Comparison of ENCODE assay signal across 18 cellular contexts in genomic region chrX:48022100-48022499, GRCh38. TPM values are rescaled to one million over a fixed set of nuclear protein-coding genes. Genes with fewer than 3 reads are reported as not detected.
A peak's percentile ranks its signal among the peaks of the same experiment; 100 is the strongest.
DNase-seq lines count a peak whose midpoint lies in the region; ATAC-seq and TF ChIP-seq lines count a peak whose summit lies in the region.
"Had no signal": no experiment of that assay in that cellular context is flagged by ENCODE, and none has a peak within 500 bp of the region (broad histone marks: within the 10 kb centered on the region; RNA-seq: fewer than 3 reads in every experiment).

No MANE protein-coding gene starts in this region.

- H3K27ac Mint-ChIP-seq in activated naive CD8-positive, alpha-beta T cell: no peak overlapping the region
- no peak overlapping the region for H3K27ac Mint-ChIP-seq in activated naive CD8-positive, alpha-beta T cell treated with anti-CD3 and anti-CD28 coated beads for 36 hours
- no peak overlapping the region for H3K27ac Mint-ChIP-seq in T-cell

- H3K36me3 Mint-ChIP-seq in activated naive CD8-positive, alpha-beta T cell: no peaks in the 10 kb centered on the region
- peaks cover 2% of the 10 kb centered on the region for H3K36me3 Mint-ChIP-seq in activated naive CD8-positive, alpha-beta T cell treated with anti-CD3 and anti-CD28 coated beads for 36 hours
- H3K36me3 Mint-ChIP-seq in T-cell: no peaks in the 10 kb centered on the region
- H3K36me3 Mint-ChIP-seq: stimulated activated memory B cell treated with anti-CD40 and anti-IgM and Interleukin-4, amounts not matched to agents 10 μg/mL and 1 μg/mL and 100 μg/mL, for 72 hours had no signal

- no peaks in the 10 kb centered on the region for H3K27me3 Mint-ChIP-seq in activated naive CD8-positive, alpha-beta T cell
- no peaks in the 10 kb centered on the region for H3K27me3 Mint-ChIP-seq in activated naive CD8-positive, alpha-beta T cell treated with anti-CD3 and anti-CD28 coated beads for 36 hours
- no peaks in the 10 kb centered on the region for H3K27me3 Mint-ChIP-seq in T-cell
- H3K27me3 Mint-ChIP-seq: activated CD4-positive, alpha-beta T cell treated with anti-CD3 and anti-CD28 coated beads, Interleukin-2, amount 10 ng/mL, durations not matched to agents 7 days and 5 days; stimulated activated memory B cell treated with anti-CD40 and anti-IgM and Interleukin-4, amounts not matched to agents 10 μg/mL and 1 μg/mL and 100 μg/mL, for 72 hours had no signal

- H3K4me1 Mint-ChIP-seq in activated naive CD8-positive, alpha-beta T cell (ENCODE audit: low read depth): peaks cover 10% of the 10 kb centered on the region
- peaks cover 13% of the 10 kb centered on the region for H3K4me1 Mint-ChIP-seq in activated naive CD8-positive, alpha-beta T cell treated with anti-CD3 and anti-CD28 coated beads for 36 hours
- peaks cover 6 to 21% (median 17%) of the 10 kb centered on the region in 3 donors for H3K4me1 Mint-ChIP-seq in T-cell

- peak overlapping the region; percentile 99 for H3K27ac ChIP-seq in hepatocyte
- peak overlapping the region; percentile 83 to 87 for H3K27ac ChIP-seq in tibial artery

- TF ChIP-seq CTCF in hepatocyte (IDR thresholded peaks at IDR 0.05; ENCODE audit: poor library complexity) (no peak), tibial artery (IDR thresholded peaks at IDR 0.05) (no peak)

- POLR2A ChIA-PET in T-cell (lab: Charles Lee): no interaction called here

- no peaks in the 10 kb centered on the region for H3K4me1 ChIP-seq in hepatocyte (ENCODE audit: insufficient read depth)
- no peaks in the 10 kb centered on the region for H3K4me1 ChIP-seq in tibial artery

- peak overlapping the region; percentile 76 for H3K4me2 ChIP-seq in hepatocyte

- H3K4me3 Mint-ChIP-seq in activated naive CD8-positive, alpha-beta T cell: peak overlapping the region; percentile 96
- H3K4me3 Mint-ChIP-seq in activated naive CD8-positive, alpha-beta T cell treated with anti-CD3 and anti-CD28 coated beads for 36 hours: no peak overlapping the region
- H3K4me3 Mint-ChIP-seq in T-cell: peak overlapping the region in 2 of 3 donors; percentile 83 to 94

- H3K27me3 ChIP-seq in hepatocyte (no peaks in the 10 kb centered on the region), tibial artery (no peaks in the 10 kb centered on the region)
- H3K27me3 ChIP-seq: gastrocnemius medialis, right atrium auricular region had no signal

- intact Hi-C loops in tibial artery (cut with DNase I; ENCODE audit: low total_unique reads): loop anchor here (10.0 kb wide), 1 partner anchor 187 kb away; the partner anchor contains the start of gene ZNF81

- H3K36me3 ChIP-seq in hepatocyte (replicated peaks; ENCODE audit: insufficient read depth, low read depth): no peaks in the 10 kb centered on the region
- no peaks in the 10 kb centered on the region for H3K36me3 ChIP-seq in tibial artery
- H3K36me3 ChIP-seq: gastrocnemius medialis, right atrium auricular region had no signal

- no peak overlapping the region for H3K4me3 ChIP-seq in hepatocyte
- peak overlapping the region; percentile 54 to 57 for H3K4me3 ChIP-seq in tibial artery

- H3K9me3 ChIP-seq in hepatocyte (ENCODE audit: low read depth) (no peaks in the 10 kb centered on the region), tibial artery (peaks cover 0 to 6% (median 0%) of the 10 kb centered on the region in 3 donors)
- H3K9me3 ChIP-seq: gastrocnemius medialis, mucosa of descending colon had no signal

- WGBS in hepatocyte (ENCODE audit: low lambda C conversion rate, missing lambda C conversion rate): 65% methylated on average over 3 of the region's 3 CpGs

- ATAC-seq in T-cell (replicated peaks in 1 of 4) (no peak), GM19023 (IDR thresholded peaks at IDR 0.05; ENCODE audit: unreplicated experiment) (no peak)

- no peak for DNase-seq in activated naive CD8-positive, alpha-beta T cell treated with anti-CD3 and anti-CD28 coated beads for 36 hours
- DNase-seq in T-cell: no peak
- DNase-seq in hepatocyte (ENCODE audit: low spot score): no peak
- no peak for DNase-seq in tibial artery
- no peak for DNase-seq in NCI-H2107 treated with DMSO at 0.1 percent for 48 hours (lab: John Stamatoyannopoulos, UW; ENCODE audit: unreplicated experiment)
- no peak for DNase-seq in NCI-H69 (lab: John Stamatoyannopoulos, UW)
- DNase-seq: Calu3; effector CD8-positive, alpha-beta T cell had no signal

- CTCF ChIA-PET in T-cell (lab: Charles Lee): no interaction called here

- no peaks in the 10 kb centered on the region for H3K9me3 Mint-ChIP-seq in activated naive CD8-positive, alpha-beta T cell (ENCODE audit: low read depth)
- H3K9me3 Mint-ChIP-seq in activated naive CD8-positive, alpha-beta T cell treated with anti-CD3 and anti-CD28 coated beads for 36 hours: peaks cover 3% of the 10 kb centered on the region
- no peaks in the 10 kb centered on the region for H3K9me3 Mint-ChIP-seq in T-cell
- H3K9me3 Mint-ChIP-seq: stimulated activated memory B cell treated with anti-CD40 and anti-IgM and Interleukin-4, amounts not matched to agents 10 μg/mL and 1 μg/mL and 100 μg/mL, for 72 hours had no signal

- H2AFZ ChIP-seq in hepatocyte: peak overlapping the region; percentile 74

- H3K79me2 ChIP-seq in hepatocyte: no peaks in the 10 kb centered on the region

- H4K20me1 ChIP-seq in hepatocyte (ENCODE audit: insufficient read depth, poor library complexity, severe bottlenecking): no peaks in the 10 kb centered on the region

- no peaks in the 10 kb centered on the region for H3K9me2 ChIP-seq in hepatocyte (replicated peaks; ENCODE audit: insufficient read depth)

RNA-seq across cellular contexts. Expression of gene SPACA5, which starts 15.3 kb away (rescaled TPM):
- total RNA-seq in activated naive CD8-positive, alpha-beta T cell treated with anti-CD3 and anti-CD28 coated beads for 36 hours: not detected
- total RNA-seq in T-cell: not detected
- total RNA-seq in hepatocyte: not detected in 2 replicates
- not detected in 2 replicates for polyA plus RNA-seq in hepatocyte
- total RNA-seq: A673; activated T-helper 2 cell treated with anti-CD3 and anti-CD28 coated beads, Interferon-gamma antibody, Interleukin-2, Interleukin-4, amounts not matched to agents 10 μg/mL and 5 μg/mL and 100 μg/mL, durations not matched to agents 14 hours and 24 hours and 36 hours; Calu3; gastrocnemius medialis; H4; mucosa of descending colon; right atrium auricular region had no signal

RNA-seq across cellular contexts. Expression of gene ZNF182, which starts 18.3 kb away (rescaled TPM):
- 1 to 10 TPM; 6.4 to 7.4 TPM for total RNA-seq in activated naive CD8-positive, alpha-beta T cell treated with anti-CD3 and anti-CD28 coated beads for 36 hours
- 10 to 100 TPM in 3 of 5 donors, 1 to 10 TPM in 2; 7.7 to 13.0 (median 11.4) TPM for total RNA-seq in T-cell
- total RNA-seq in hepatocyte: 3.3 and 5.0 TPM in 2 replicates
- polyA plus RNA-seq in hepatocyte: 2.7 and 3.4 TPM in 2 replicates

RNA-seq across cellular contexts. Expression of gene ZNF630, which starts 49.3 kb away (rescaled TPM):
- total RNA-seq in activated naive CD8-positive, alpha-beta T cell treated with anti-CD3 and anti-CD28 coated beads for 36 hours: 1 to 10 TPM; 1.6 to 1.9 TPM
- total RNA-seq in T-cell: 1 to 10 TPM; 2.1 to 3.3 (median 2.7) TPM
- total RNA-seq in hepatocyte: 2.8 and 3.7 TPM in 2 replicates
- polyA plus RNA-seq in hepatocyte: 0.53 and 1.5 TPM in 2 replicates
